ENCODE assay signal across 22 cellular contexts in genomic region chr5:139680368-139681111, GRCh38. TPM values are rescaled to one million over a fixed set of nuclear protein-coding genes. Genes with fewer than 3 reads are reported as not detected.
A peak's percentile ranks its signal among the peaks of the same experiment; 100 is the strongest.
DNase-seq lines count a peak whose midpoint lies in the region; ATAC-seq and TF ChIP-seq lines count a peak whose summit lies in the region.
"Had no signal": no experiment of that assay in that cellular context is flagged by ENCODE, and none has a peak within 500 bp of the region (broad histone marks: within the 10 kb centered on the region; RNA-seq: fewer than 3 reads in every experiment).

No MANE protein-coding gene starts in this region.

- intact Hi-C loops in psoas muscle (cut with DNase I): loop anchor here in 1 of 2 donors (5.0 kb wide), 1 partner anchor 33 kb away; the partner anchor contains the start of gene CXXC5
- intact Hi-C loops in A673 (cut with micrococcal nuclease; ENCODE audit: unreplicated experiment): no loop called here

- H3K4me3 Mint-ChIP-seq in IgD-negative memory B cell (no peak overlapping the region), chondrocyte (ENCODE audit: unreplicated experiment) (no peak overlapping the region)
- H3K4me3 Mint-ChIP-seq: CD4-positive, CD25-positive, alpha-beta regulatory T cell; H9 had no signal

- H3K4me1 ChIP-seq in psoas muscle (peaks cover 76% of the 10 kb centered on the region), A673 (ENCODE audit: insufficient read depth, low read length, poor library complexity, severe bottlenecking) (peaks cover 21% of the 10 kb centered on the region)

- 80 to 87% (median 80%) methylated on average over 28 to 36 of the region's 36 CpGs for WGBS in psoas muscle, 3 donors

- no peaks in the 10 kb centered on the region for H3K27me3 Mint-ChIP-seq in IgD-negative memory B cell
- no peaks in the 10 kb centered on the region for H3K27me3 Mint-ChIP-seq in chondrocyte (ENCODE audit: low read depth)
- H3K27me3 Mint-ChIP-seq: CD4-positive, CD25-positive, alpha-beta regulatory T cell had no signal

- BruUV-seq in A673 (replicated peaks; lab: Mats Ljungman, UMichigan): no TSS peak

- H3K27ac ChIP-seq in layer of hippocampus (ENCODE audit: low read depth, low read length) (peak overlapping the region; percentile 98), psoas muscle (peak overlapping the region; percentile 65), A673 (ENCODE audit: low read depth, low read length, poor library complexity, severe bottlenecking) (no peak overlapping the region)
- H3K27ac ChIP-seq: HL-60, KMS-11, RWPE1, SJCRH30 had no signal

- ATAC-seq in psoas muscle: no peak
- ATAC-seq in HG02610 (IDR thresholded peaks at IDR 0.05; ENCODE audit: unreplicated experiment): no peak
- ATAC-seq: PC-3 had no signal

- H3K9me3 Mint-ChIP-seq in IgD-negative memory B cell (no peaks in the 10 kb centered on the region), chondrocyte (ENCODE audit: low read depth) (no peaks in the 10 kb centered on the region)
- H3K9me3 Mint-ChIP-seq: CD4-positive, CD25-positive, alpha-beta regulatory T cell; H9 had no signal

- DNase-seq in chondrocyte (ENCODE audit: low spot score) (no peak), psoas muscle (no peak), COR-L47 (lab: John Stamatoyannopoulos, UW) (no peak), LoVo (ENCODE audit: low spot score) (no peak), A673 (ENCODE audit: low spot score) (no peak)
- DNase-seq: ACHN; CD4-positive, CD25-positive, alpha-beta regulatory T cell; DMS79; H9; NCI-H1048; NCI-H1436 treated with DMSO at 0.1 percent for 48 hours; NCI-H2029 treated with DMSO at 0.1 percent for 48 hours; NCI-H510A; NCI-H774; PC-3; SJCRH30 had no signal

- H3K27me3 ChIP-seq in layer of hippocampus (ENCODE audit: control insufficient read depth, insufficient read depth, low read length): no peaks in the 10 kb centered on the region
- H3K27me3 ChIP-seq in psoas muscle (ENCODE audit: insufficient read depth in 3 of 3, low read length in 2 of 3): no peaks in the 10 kb centered on the region
- no peaks in the 10 kb centered on the region for H3K27me3 ChIP-seq in A673 (replicated peaks; ENCODE audit: insufficient read depth, low read depth, low read length, poor library complexity)
- H3K27me3 ChIP-seq: SJCRH30 had no signal

- no peak overlapping the region for H3K4me3 ChIP-seq in psoas muscle
- H3K4me3 ChIP-seq in A673 (ENCODE audit: low read depth, low read length, poor library complexity, severe bottlenecking): no peak overlapping the region
- H3K4me3 ChIP-seq: SJCRH30 had no signal

- TF ChIP-seq CTCF in chondrocyte (IDR thresholded peaks at IDR 0.05): no peak
- no peak for TF ChIP-seq CTCF in psoas muscle (IDR thresholded peaks at IDR 0.05)
- TF ChIP-seq CTCF in A673 (conservative IDR thresholded peaks at IDR 0.05; ENCODE audit: low read depth, low read length): no peak

- H3K9me3 ChIP-seq in psoas muscle (no peaks in the 10 kb centered on the region), A673 (ENCODE audit: low read depth, low read length, poor library complexity, severe bottlenecking) (no peaks in the 10 kb centered on the region)
- H3K9me3 ChIP-seq: SJCRH30 had no signal

- peak overlapping the region in 2 of 3 donors; percentile 23 to 55 for H3K27ac Mint-ChIP-seq in IgD-negative memory B cell
- peak overlapping the region; percentile 12 for H3K27ac Mint-ChIP-seq in chondrocyte (ENCODE audit: unreplicated experiment)
- H3K27ac Mint-ChIP-seq: CD4-positive, CD25-positive, alpha-beta regulatory T cell; H9 had no signal

- no peaks in the 10 kb centered on the region for H3K36me3 Mint-ChIP-seq in IgD-negative memory B cell
- H3K36me3 Mint-ChIP-seq in chondrocyte (ENCODE audit: low read depth): peaks cover 25% of the 10 kb centered on the region

- H3K4me1 Mint-ChIP-seq in IgD-negative memory B cell (peaks cover 11 to 28% (median 28%) of the 10 kb centered on the region in 3 donors), chondrocyte (ENCODE audit: low read depth) (peaks cover 71% of the 10 kb centered on the region)

- CTCF ChIA-PET in A673 (lab: Charles Lee): no interaction called here

- H3K36me3 ChIP-seq in psoas muscle (ENCODE audit: insufficient read depth in 1 of 2, low read depth in 1 of 2) (peaks cover 0 to 48% of the 10 kb centered on the region in 2 donors), A673 (ENCODE audit: insufficient read depth, low read length, poor library complexity, severe bottlenecking) (peaks cover 16% of the 10 kb centered on the region)

- POLR2A ChIA-PET in A673 (lab: Charles Lee; ENCODE audit: low non-redundant PET): no interaction called here

RNA-seq across cellular contexts. Expression of gene CXXC5, which starts 32.4 kb away (rescaled TPM):
- polyA plus RNA-seq in IgD-negative memory B cell: 447 TPM
- 144 to 193 TPM (median 145 TPM) in 3 replicates for total RNA-seq in chondrocyte
- 10 to 100 TPM; 31.9 to 88.3 (median 48.5) TPM for total RNA-seq in psoas muscle
- polyA plus RNA-seq in psoas muscle: 10 to 100 TPM; 24.5 to 48.5 (median 27.0) TPM
- 56.4 and 57.2 TPM in 2 replicates for total RNA-seq in A673 (2021)
